In genomic region chr5:127950707-127951356, GRCh38 we compare ENCODE assay signal across 21 cellular contexts.
A peak's percentile ranks its signal among the peaks of the same experiment; 100 is the strongest.
DNase-seq lines count a peak whose midpoint lies in the region; TF ChIP-seq lines count a peak whose summit lies in the region.
"Had no signal": no experiment of that assay in that cellular context is flagged by ENCODE, and none has a peak within 500 bp of the region (broad histone marks: within the 10 kb centered on the region; RNA-seq: fewer than 3 reads in every experiment).

No MANE protein-coding gene starts in this region.

- no peak overlapping the region for H3K9ac ChIP-seq in rectal smooth muscle tissue (ENCODE audit: low read length)

- no peak for TF ChIP-seq POLR2A in stomach (IDR thresholded peaks at IDR 0.05)

- no peak overlapping the region for H3K4me3 ChIP-seq in rectal smooth muscle tissue (ENCODE audit: low read length)
- H3K4me3 ChIP-seq in stomach = no peak overlapping the region
- H3K4me3 ChIP-seq: cardiac muscle cell, lower lobe of right lung, SJCRH30, spleen, thyroid gland had no signal

- H3K9me3 Mint-ChIP-seq in osteocyte (ENCODE audit: unreplicated experiment) = peaks cover 6% of the 10 kb centered on the region
- H3K9me3 Mint-ChIP-seq: activated naive CD8-positive, alpha-beta T cell treated with anti-CD3 and anti-CD28 coated beads, Interleukin-2, amount 50 U/mL, for 24 hours; activated T-helper 17 cell treated with anti-CD3 and anti-CD28 coated beads, Interleukin-2, amount 50 U/mL, for 72 hours; CD4-positive, alpha-beta T cell had no signal

- intact Hi-C loops in stomach (cut with DNase I; ENCODE audit: low total_unique reads) = no loop called here

- POLR2A ChIA-PET in HEK293T (lab: Yijun Ruan, JAX) = interaction anchor here (1.5 kb wide), 1 partner anchor 133 kb away, joined by 4 read pairs; no protein-coding TSS in a partner anchor

- H3K36me3 Mint-ChIP-seq in osteocyte (ENCODE audit: unreplicated experiment) = peaks cover 2% of the 10 kb centered on the region

- no peak for DNase-seq in HEK293T (ENCODE audit: extremely low spot score)
- DNase-seq in NCI-H82 (lab: John Stamatoyannopoulos, UW) = peak; percentile 59
- peak; percentile 32 for DNase-seq in fibroblast of peridontal ligament (ENCODE audit: extremely low read depth)
- DNase-seq in SIG-M5 (lab: John Stamatoyannopoulos, UW) = no peak
- DNase-seq in stomach = no peak
- DNase-seq in osteocyte (ENCODE audit: extremely low spot score, unreplicated experiment) = no peak
- no peak for DNase-seq in mesenteric fat pad (ENCODE audit: low spot score)
- DNase-seq: activated naive CD8-positive, alpha-beta T cell treated with anti-CD3 and anti-CD28 coated beads, Interleukin-2, amount 50 U/mL, for 24 hours; CD4-positive, alpha-beta T cell; DMS79; lower lobe of right lung; naive B cell; NCI-H146; NCI-H446; SJCRH30; spleen; thyroid gland had no signal

- H3K27me3 Mint-ChIP-seq in osteocyte (ENCODE audit: unreplicated experiment) = no peaks in the 10 kb centered on the region
- H3K27me3 Mint-ChIP-seq: activated naive CD8-positive, alpha-beta T cell treated with anti-CD3 and anti-CD28 coated beads, Interleukin-2, amount 50 U/mL, for 24 hours; activated T-helper 17 cell treated with anti-CD3 and anti-CD28 coated beads, Interleukin-2, amount 50 U/mL, for 72 hours; CD4-positive, alpha-beta T cell; naive B cell; progenitor cell of endocrine pancreas had no signal

- H3K36me3 ChIP-seq in rectal smooth muscle tissue (ENCODE audit: control insufficient read depth, insufficient read depth, low read length) (no peaks in the 10 kb centered on the region), stomach (no peaks in the 10 kb centered on the region)
- H3K36me3 ChIP-seq: cardiac muscle cell, lower lobe of right lung, SJCRH30, thyroid gland had no signal

- H3K4me1 Mint-ChIP-seq in osteocyte (ENCODE audit: unreplicated experiment) = no peaks in the 10 kb centered on the region
- H3K4me1 Mint-ChIP-seq: activated naive CD8-positive, alpha-beta T cell treated with anti-CD3 and anti-CD28 coated beads, Interleukin-2, amount 50 U/mL, for 24 hours; activated T-helper 17 cell treated with anti-CD3 and anti-CD28 coated beads, Interleukin-2, amount 50 U/mL, for 72 hours; naive B cell had no signal

- CTCF ChIA-PET in HEK293T (lab: Yijun Ruan, JAX) = no interaction called here

- H3K4me3 Mint-ChIP-seq in osteocyte (ENCODE audit: unreplicated experiment) = no peak overlapping the region
- H3K4me3 Mint-ChIP-seq: activated naive CD8-positive, alpha-beta T cell treated with anti-CD3 and anti-CD28 coated beads, Interleukin-2, amount 50 U/mL, for 24 hours; activated T-helper 17 cell treated with anti-CD3 and anti-CD28 coated beads, Interleukin-2, amount 50 U/mL, for 72 hours; CD4-positive, alpha-beta T cell; naive B cell had no signal

- no peak for TF ChIP-seq EP300 in stomach (IDR thresholded peaks at IDR 0.05)

- peaks cover 5% of the 10 kb centered on the region for H3K4me1 ChIP-seq in rectal smooth muscle tissue (ENCODE audit: control insufficient read depth, insufficient read depth, low read length)
- H3K4me1 ChIP-seq in stomach = peaks cover 0 to 6% (median 0%) of the 10 kb centered on the region in 4 donors
- H3K4me1 ChIP-seq: lower lobe of right lung, SJCRH30, spleen, thyroid gland had no signal

- H3K27ac Mint-ChIP-seq in osteocyte (ENCODE audit: unreplicated experiment) = no peak overlapping the region
- H3K27ac Mint-ChIP-seq: activated naive CD8-positive, alpha-beta T cell treated with anti-CD3 and anti-CD28 coated beads, Interleukin-2, amount 50 U/mL, for 24 hours; activated T-helper 17 cell treated with anti-CD3 and anti-CD28 coated beads, Interleukin-2, amount 50 U/mL, for 72 hours; CD4-positive, alpha-beta T cell; progenitor cell of endocrine pancreas had no signal

- H3K27ac ChIP-seq in rectal smooth muscle tissue (ENCODE audit: low read depth, low read length) = peak overlapping the region; percentile 4
- no peak overlapping the region for H3K27ac ChIP-seq in stomach
- H3K27ac ChIP-seq: cardiac muscle cell, lower lobe of right lung, SJCRH30, spleen, thyroid gland had no signal

- H3K9me3 ChIP-seq in stomach = no peaks in the 10 kb centered on the region
- H3K9me3 ChIP-seq: lower lobe of right lung, SJCRH30, spleen, thyroid gland had no signal

- H3K27me3 ChIP-seq in rectal smooth muscle tissue (ENCODE audit: control insufficient read depth, insufficient read depth, low read length) (no peaks in the 10 kb centered on the region), stomach (no peaks in the 10 kb centered on the region)
- H3K27me3 ChIP-seq: cardiac muscle cell, SJCRH30, spleen, thyroid gland had no signal

- TF ChIP-seq CTCF in stomach (IDR thresholded peaks at IDR 0.05) (no peak), osteocyte (IDR thresholded peaks at IDR 0.05) (no peak)

- WGBS in stomach, 5 donors = 57 to 75% (median 62%) methylated on average over 6 of the region's 6 CpGs

TF ChIP-seq in HEK293T, 16 proteins besides CTCF, POLR2A, EP300 and RAD21:
- TF ChIP-seq FOXA1 (IDR thresholded peaks at IDR 0.05) = no peak
- no peak for TF ChIP-seq FOXK2 (IDR thresholded peaks at IDR 0.05)
- TF ChIP-seq SUZ12 (IDR thresholded peaks at IDR 0.05) = no peak
- TF ChIP-seq, protein P1, sequence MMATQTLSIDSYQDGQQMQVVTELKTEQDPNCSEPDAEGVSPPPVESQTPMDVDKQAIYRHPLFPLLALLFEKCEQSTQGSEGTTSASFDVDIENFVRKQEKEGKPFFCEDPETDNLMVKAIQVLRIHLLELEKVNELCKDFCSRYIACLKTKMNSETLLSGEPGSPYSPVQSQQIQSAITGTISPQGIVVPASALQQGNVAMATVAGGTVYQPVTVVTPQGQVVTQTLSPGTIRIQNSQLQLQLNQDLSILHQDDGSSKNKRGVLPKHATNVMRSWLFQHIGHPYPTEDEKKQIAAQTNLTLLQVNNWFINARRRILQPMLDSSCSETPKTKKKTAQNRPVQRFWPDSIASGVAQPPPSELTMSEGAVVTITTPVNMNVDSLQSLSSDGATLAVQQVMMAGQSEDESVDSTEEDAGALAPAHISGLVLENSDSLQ (IDR thresholded peaks at IDR 0.05) = peak; percentile 74
TF ChIP-seq in HEK293T: peak in this region for 1.

Comparison
In these comparisons a context has a peak if more than half of its experiments do, and no peak if none do; other contexts are left out.
1. DNase-seq: peak in NCI-H82 (single experiment) and fibroblast of peridontal ligament (single experiment); none in HEK293T (single experiment), SIG-M5 (single experiment), stomach (single experiment), osteocyte (single experiment) and mesenteric fat pad (single experiment).